15 cellular contexts compared by ENCODE assay signal in the genomic region with DNA sequence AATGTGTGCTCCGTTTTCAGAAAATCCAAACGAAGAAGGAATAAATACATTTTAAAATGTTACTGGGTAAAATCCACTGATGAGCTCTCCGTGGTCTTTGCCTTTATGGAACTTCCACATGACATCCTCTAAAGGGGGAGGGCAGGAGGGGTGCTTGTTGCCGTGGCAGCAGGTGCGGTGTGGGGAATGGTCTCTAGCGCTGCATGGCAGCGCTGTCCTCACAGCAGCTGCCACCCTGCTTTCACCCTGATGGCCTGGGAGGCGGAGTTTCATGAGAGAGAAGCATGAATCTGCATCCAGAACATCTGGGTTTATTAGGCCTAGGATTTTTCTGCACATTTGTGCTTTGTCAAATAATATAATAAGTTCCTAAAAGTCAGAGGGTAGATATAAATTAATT.
DNase-seq lines count a peak whose midpoint lies in the region; ATAC-seq and TF ChIP-seq lines count a peak whose summit lies in the region.
"Had no signal": no experiment of that assay in that cellular context is flagged by ENCODE, and none has a peak within 500 bp of the region (broad histone marks: within the 10 kb centered on the region; RNA-seq: fewer than 3 reads in every experiment).

No MANE protein-coding gene starts in this region.

- peak overlapping the region; percentile 95 for H3K27ac Mint-ChIP-seq in glutamatergic neuron (ENCODE audit: unreplicated experiment)
- no peak overlapping the region for H3K27ac Mint-ChIP-seq in osteocyte (ENCODE audit: unreplicated experiment)
- H3K27ac Mint-ChIP-seq: CD4-positive, alpha-beta memory T cell; IgD-negative memory B cell; T-helper 2 cell treated with Interferon-gamma antibody and Interleukin-4, amounts not matched to agents 5 μg/mL and 100 μg/mL, for 36 hours had no signal

- TF ChIP-seq CTCF in glutamatergic neuron (IDR thresholded peaks at IDR 0.05; ENCODE audit: partially characterized antibody, unreplicated experiment) (no peak), osteocyte (IDR thresholded peaks at IDR 0.05) (no peak)

- DNase-seq in NCI-H2107 treated with DMSO at 0.1 percent for 48 hours (lab: John Stamatoyannopoulos, UW; ENCODE audit: unreplicated experiment) (peak; percentile 51), NCI-H2107 (lab: John Stamatoyannopoulos, UW) (no peak), NCI-H1092 (lab: John Stamatoyannopoulos, UW) (peak; percentile 51), NCI-H524 treated with DMSO at 0.1 percent for 48 hours (lab: John Stamatoyannopoulos, UW) (peak; percentile 42), glutamatergic neuron (peak; percentile 68), activated gamma-delta T cell treated with Interleukin-2 at 50 U/mL for 16 hours (no peak), osteocyte (ENCODE audit: extremely low spot score, unreplicated experiment) (no peak)
- DNase-seq: CD4-positive, alpha-beta memory T cell; Karpas-422; NCI-H1105; NCI-H774 had no signal

- peaks cover 9% of the 10 kb centered on the region for H3K9me3 Mint-ChIP-seq in glutamatergic neuron (ENCODE audit: unreplicated experiment)
- H3K9me3 Mint-ChIP-seq in osteocyte (ENCODE audit: unreplicated experiment), result peaks cover 28% of the 10 kb centered on the region

- ATAC-seq in HG02571 (IDR thresholded peaks at IDR 0.05; ENCODE audit: unreplicated experiment), result no peak
- ATAC-seq: Panc1 had no signal

- H3K36me3 Mint-ChIP-seq in glutamatergic neuron (ENCODE audit: unreplicated experiment), result no peaks in the 10 kb centered on the region
- no peaks in the 10 kb centered on the region for H3K36me3 Mint-ChIP-seq in osteocyte (ENCODE audit: unreplicated experiment)
- H3K36me3 Mint-ChIP-seq: CD4-positive, alpha-beta memory T cell; IgD-negative memory B cell had no signal

- H3K4me3 Mint-ChIP-seq in glutamatergic neuron (ENCODE audit: unreplicated experiment) (peak overlapping the region; percentile 21), osteocyte (ENCODE audit: unreplicated experiment) (no peak overlapping the region)
- H3K4me3 Mint-ChIP-seq: T-helper 2 cell treated with Interferon-gamma antibody and Interleukin-4, amounts not matched to agents 5 μg/mL and 100 μg/mL, for 36 hours had no signal

- H3K4me1 Mint-ChIP-seq in glutamatergic neuron (ENCODE audit: low read depth, unreplicated experiment), result peaks cover 29% of the 10 kb centered on the region
- H3K4me1 Mint-ChIP-seq in osteocyte (ENCODE audit: unreplicated experiment), result no peaks in the 10 kb centered on the region
- H3K4me1 Mint-ChIP-seq: CD4-positive, alpha-beta memory T cell; IgD-negative memory B cell had no signal

- peaks cover 2% of the 10 kb centered on the region for H3K27me3 Mint-ChIP-seq in glutamatergic neuron (ENCODE audit: unreplicated experiment)
- H3K27me3 Mint-ChIP-seq in osteocyte (ENCODE audit: unreplicated experiment), result no peaks in the 10 kb centered on the region
- H3K27me3 Mint-ChIP-seq: IgD-negative memory B cell had no signal

Comparison
In these comparisons a context has a peak if more than half of its experiments do, and no peak if none do; other contexts are left out.
1. DNase-seq: peak in NCI-H2107 treated with DMSO at 0.1 percent for 48 hours (single experiment), NCI-H1092 (single experiment), NCI-H524 treated with DMSO at 0.1 percent for 48 hours (single experiment) and glutamatergic neuron (single experiment); none in NCI-H2107 (single experiment), activated gamma-delta T cell treated with Interleukin-2 at 50 U/mL for 16 hours (single experiment) and osteocyte (single experiment).